1 cellular context compared by ENCODE assay signal in genomic region chr15:78040653-78041244, GRCh38.
TF ChIP-seq lines count a peak whose summit lies in the region.

No MANE protein-coding gene starts in this region.

TF ChIP-seq in K562, 482 proteins besides CTCF, POLR2A, EP300 and RAD21:
- peak; percentile 95 for TF ChIP-seq ZNF512 (tag; IDR thresholded peaks at IDR 0.05)
- no peak for TF ChIP-seq E2F5 (CRISPR knock-in tag; IDR thresholded peaks at IDR 0.05)
- TF ChIP-seq, protein P1, sequence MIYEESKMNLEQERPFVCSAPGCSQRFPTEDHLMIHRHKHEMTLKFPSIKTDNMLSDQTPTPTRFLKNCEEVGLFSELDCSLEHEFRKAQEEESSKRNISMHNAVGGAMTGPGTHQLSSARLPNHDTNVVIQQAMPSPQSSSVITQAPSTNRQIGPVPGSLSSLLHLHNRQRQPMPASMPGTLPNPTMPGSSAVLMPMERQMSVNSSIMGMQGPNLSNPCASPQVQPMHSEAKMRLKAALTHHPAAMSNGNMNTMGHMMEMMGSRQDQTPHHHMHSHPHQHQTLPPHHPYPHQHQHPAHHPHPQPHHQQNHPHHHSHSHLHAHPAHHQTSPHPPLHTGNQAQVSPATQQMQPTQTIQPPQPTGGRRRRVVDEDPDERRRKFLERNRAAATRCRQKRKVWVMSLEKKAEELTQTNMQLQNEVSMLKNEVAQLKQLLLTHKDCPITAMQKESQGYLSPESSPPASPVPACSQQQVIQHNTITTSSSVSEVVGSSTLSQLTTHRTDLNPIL (CRISPR knock-in tag; IDR thresholded peaks at IDR 0.05) = no peak
- TF ChIP-seq NFE2L1 (tag; IDR thresholded peaks at IDR 0.05; ENCODE audit: borderline replicate concordance, low read depth) = no peak
- no peak for TF ChIP-seq RFX1 (IDR thresholded peaks at IDR 0.05)
- TF ChIP-seq, protein P2, sequence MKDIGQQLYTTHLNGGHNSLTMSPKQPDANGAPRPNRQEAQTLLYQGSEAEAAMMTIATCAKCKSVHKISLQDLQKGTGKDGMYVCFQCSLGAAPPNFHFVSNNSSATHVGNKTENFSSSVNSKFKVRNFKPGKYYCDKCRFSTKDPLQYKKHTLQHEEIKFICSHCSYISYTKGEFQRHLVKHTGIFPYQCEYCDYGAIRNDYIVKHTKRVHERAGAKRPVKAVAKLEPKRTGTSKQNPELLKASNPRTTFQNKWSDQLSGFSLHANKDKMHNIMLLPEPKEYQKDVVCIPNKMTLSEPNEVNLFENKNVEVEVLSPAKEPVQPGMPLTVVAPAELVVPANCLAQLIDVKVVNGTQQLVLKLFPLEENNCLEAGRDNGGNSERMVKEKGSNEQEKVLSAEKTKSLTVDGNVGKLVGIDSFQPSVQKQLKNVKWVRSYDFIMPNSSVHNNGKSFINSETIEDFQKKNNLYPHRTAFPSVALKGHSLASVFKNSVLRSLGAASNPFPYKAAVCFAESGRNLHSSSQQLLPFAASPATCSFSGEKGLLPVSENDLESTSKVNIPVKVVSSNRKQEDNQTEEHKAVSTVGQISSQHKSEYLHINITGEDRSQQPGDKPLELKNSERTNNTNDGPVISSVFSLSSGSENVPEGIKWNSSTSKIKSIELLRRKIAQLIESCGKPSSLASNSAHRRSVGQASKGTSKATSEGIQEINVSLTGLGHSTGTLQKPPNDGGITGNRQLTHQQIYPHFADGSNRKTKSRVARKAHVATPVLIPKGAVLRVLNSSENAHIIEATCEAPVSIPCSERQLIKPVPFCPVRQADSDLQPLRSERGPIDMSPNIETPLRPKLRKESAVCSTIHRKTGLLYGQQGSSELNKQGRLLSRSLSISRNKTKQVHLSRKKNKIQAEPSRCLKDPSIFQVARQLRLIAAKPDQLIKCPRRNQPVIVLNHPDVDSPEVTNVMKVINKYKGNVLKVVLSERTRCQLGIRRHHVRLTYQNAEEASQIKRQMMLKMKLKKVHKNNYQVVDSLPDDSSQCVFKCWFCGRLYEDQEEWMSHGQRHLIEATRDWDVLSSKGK (CRISPR knock-in tag; IDR thresholded peaks at IDR 0.05) = no peak
- no peak for TF ChIP-seq ZNF668 (CRISPR knock-in tag; IDR thresholded peaks at IDR 0.05)
- TF ChIP-seq POLR3A (IDR thresholded peaks at IDR 0.05; ENCODE audit: borderline replicate concordance, extremely low read depth, insufficient read depth, insufficient read length) = no peak
- TF ChIP-seq MEIS2 (IDR thresholded peaks at IDR 0.05; ENCODE audit: partially characterized antibody) = no peak
